ENCODE assay signal across 11 cellular contexts in the genomic region with DNA sequence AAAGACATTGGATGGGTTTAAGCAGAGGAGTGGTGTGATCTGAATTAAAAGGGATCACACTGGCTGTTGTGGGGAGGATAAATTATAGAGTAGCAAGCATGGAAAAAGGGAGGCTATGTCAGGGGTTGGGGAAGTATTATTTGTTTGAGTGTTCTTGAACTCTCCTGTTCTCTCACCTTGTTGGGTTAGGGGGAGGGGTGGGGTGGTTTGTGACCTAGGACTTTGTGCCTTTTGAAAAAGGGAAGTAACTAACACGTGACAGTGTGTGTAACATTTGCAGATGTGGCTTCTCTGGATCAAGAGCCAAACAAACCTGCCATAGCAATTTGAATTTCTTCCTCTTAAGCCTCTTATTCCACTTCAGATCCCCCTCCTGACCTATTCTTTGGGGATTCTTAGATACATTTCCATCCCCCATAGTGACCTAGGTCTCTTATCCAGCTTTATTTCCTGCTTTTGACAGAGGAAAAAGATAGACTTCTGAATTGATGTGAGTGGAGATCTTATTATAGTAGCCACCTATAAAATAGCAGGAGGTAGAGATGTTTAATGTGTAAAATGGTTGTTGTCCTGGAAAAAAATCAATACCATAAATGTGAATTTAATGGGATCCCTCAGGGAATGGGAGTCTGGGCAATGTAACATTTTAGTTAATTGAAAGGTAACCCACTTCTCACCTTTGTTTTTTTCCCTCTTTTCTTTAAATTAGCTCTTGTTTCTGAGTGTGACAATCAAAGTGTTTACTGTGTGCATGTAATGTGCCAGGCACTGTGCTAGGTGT.
A peak's percentile ranks its signal among the peaks of the same experiment; 100 is the strongest.
DNase-seq lines count a peak whose midpoint lies in the region; ATAC-seq and TF ChIP-seq lines count a peak whose summit lies in the region.
"Had no signal": no experiment of that assay in that cellular context is flagged by ENCODE, and none has a peak within 500 bp of the region (broad histone marks: within the 10 kb centered on the region; RNA-seq: fewer than 3 reads in every experiment).

No MANE protein-coding gene starts in this region.

- no peaks in the 10 kb centered on the region for H3K36me3 Mint-ChIP-seq in activated CD8-positive, alpha-beta T cell treated with anti-CD3 and anti-CD28 coated beads, Interleukin-2, amount 10 ng/mL, durations not matched to agents 7 days and 5 days (ENCODE audit: low read depth)
- H3K36me3 Mint-ChIP-seq: type B pancreatic cell had no signal

- DNase-seq in GM12864 (ENCODE audit: low read depth) (peak; percentile 72), HL-60 (ENCODE audit: low read depth in 1 of 2, low spot score in 1 of 2) (peak; percentile 1 to 85), left ventricle myocardium inferior (no peak), coronary artery (ENCODE audit: low spot score) (no peak), NCI-H187 treated with DMSO at 0.1 percent for 48 hours (lab: John Stamatoyannopoulos, UW) (no peak)
- DNase-seq in activated CD8-positive, alpha-beta T cell treated with anti-CD3 and anti-CD28 coated beads, Interleukin-2, amount 10 ng/mL, durations not matched to agents 7 days and 5 days = peak; percentile 29
- no peak for DNase-seq in stimulated activated CD4-positive, alpha-beta T cell treated with anti-CD3 and anti-CD28 coated beads, Interleukin-12 subunit alpha, Interleukin-12 subunit beta, amount 100 ng/mL, for 4 hours

- TF ChIP-seq CTCF in GM12864 (IDR thresholded peaks at IDR 0.05; ENCODE audit: low read depth, low read length, missing control alignments) = no peak
- no peak for TF ChIP-seq CTCF in HL-60 (IDR thresholded peaks at IDR 0.05; ENCODE audit: insufficient read depth, low read length)
- no peak for TF ChIP-seq CTCF in left ventricle myocardium inferior (IDR thresholded peaks at IDR 0.05; ENCODE audit: borderline replicate concordance)
- no peak for TF ChIP-seq CTCF in coronary artery (IDR thresholded peaks at IDR 0.05)

- POLR2A ChIA-PET in activated CD8-positive, alpha-beta T cell treated with anti-CD3 and anti-CD28 coated beads, Interleukin-2, amount 10 ng/mL, durations not matched to agents 7 days and 5 days (lab: Charles Lee) = no interaction called here

- intact Hi-C loops in left ventricle myocardium inferior (cut with micrococcal nuclease) = no loop called here

- peak overlapping the region; percentile 39 for H3K27ac Mint-ChIP-seq in activated CD8-positive, alpha-beta T cell treated with anti-CD3 and anti-CD28 coated beads, Interleukin-2, amount 10 ng/mL, durations not matched to agents 7 days and 5 days
- H3K27ac Mint-ChIP-seq: nephron, type B pancreatic cell had no signal

- no peak overlapping the region for H3K4me3 Mint-ChIP-seq in activated CD8-positive, alpha-beta T cell treated with anti-CD3 and anti-CD28 coated beads, Interleukin-2, amount 10 ng/mL, durations not matched to agents 7 days and 5 days
- H3K4me3 Mint-ChIP-seq: nephron, type B pancreatic cell had no signal

- H3K27ac ChIP-seq in HL-60 (replicated peaks) = peak overlapping the region; percentile 71
- no peak overlapping the region for H3K27ac ChIP-seq in left ventricle myocardium inferior (replicated peaks)
- H3K27ac ChIP-seq in coronary artery = no peak overlapping the region

- H3K4me3 ChIP-seq in GM12864 (ENCODE audit: low read depth, low read length) (no peak overlapping the region), HL-60 (replicated peaks; ENCODE audit: insufficient read depth, low read length) (no peak overlapping the region), left ventricle myocardium inferior (no peak overlapping the region), coronary artery (no peak overlapping the region)

- no peaks in the 10 kb centered on the region for H3K4me1 ChIP-seq in left ventricle myocardium inferior

- H3K9me3 Mint-ChIP-seq in activated CD8-positive, alpha-beta T cell treated with anti-CD3 and anti-CD28 coated beads, Interleukin-2, amount 10 ng/mL, durations not matched to agents 7 days and 5 days (ENCODE audit: insufficient read depth) = no peaks in the 10 kb centered on the region

- H3K27me3 ChIP-seq in HL-60 (ENCODE audit: insufficient read depth, poor library complexity, severe bottlenecking) (no peaks in the 10 kb centered on the region), left ventricle myocardium inferior (ENCODE audit: low read depth) (no peaks in the 10 kb centered on the region)

- peaks cover 37% of the 10 kb centered on the region for H3K4me1 Mint-ChIP-seq in activated CD8-positive, alpha-beta T cell treated with anti-CD3 and anti-CD28 coated beads, Interleukin-2, amount 10 ng/mL, durations not matched to agents 7 days and 5 days (ENCODE audit: low read depth)

- CTCF ChIA-PET in activated CD8-positive, alpha-beta T cell treated with anti-CD3 and anti-CD28 coated beads, Interleukin-2, amount 10 ng/mL, durations not matched to agents 7 days and 5 days (lab: Charles Lee) = interaction anchor here (0.6 kb wide), 1 partner anchor 241 kb away, joined by 4 read pairs; no protein-coding TSS in a partner anchor

- H3K27me3 Mint-ChIP-seq in activated CD8-positive, alpha-beta T cell treated with anti-CD3 and anti-CD28 coated beads, Interleukin-2, amount 10 ng/mL, durations not matched to agents 7 days and 5 days (ENCODE audit: low read depth) = no peaks in the 10 kb centered on the region
- H3K27me3 Mint-ChIP-seq: type B pancreatic cell had no signal

- H3K9me3 ChIP-seq in left ventricle myocardium inferior (replicated peaks) = no peaks in the 10 kb centered on the region

- peak; percentile 63 for ATAC-seq in GM21390 (IDR thresholded peaks at IDR 0.05; ENCODE audit: unreplicated experiment)
- no peak for ATAC-seq in activated CD8-positive, alpha-beta T cell treated with anti-CD3 and anti-CD28 coated beads, Interleukin-2, amount 10 ng/mL, durations not matched to agents 7 days and 5 days
- ATAC-seq: Right ventricle myocardium inferior had no signal

- no peaks in the 10 kb centered on the region for H3K36me3 ChIP-seq in left ventricle myocardium inferior

Comparison
In these comparisons a context has a peak if more than half of its experiments do, and no peak if none do; other contexts are left out.
1. DNase-seq: peak in GM12864 (single experiment), HL-60 (2 of 2) and activated CD8-positive, alpha-beta T cell treated with anti-CD3 and anti-CD28 coated beads, Interleukin-2, amount 10 ng/mL, durations not matched to agents 7 days and 5 days (single experiment); none in left ventricle myocardium inferior (single experiment), coronary artery (single experiment), NCI-H187 treated with DMSO at 0.1 percent for 48 hours (single experiment) and stimulated activated CD4-positive, alpha-beta T cell treated with anti-CD3 and anti-CD28 coated beads, Interleukin-12 subunit alpha, Interleukin-12 subunit beta, amount 100 ng/mL, for 4 hours (single experiment).